In genomic region chr6:63640062-63640461, GRCh38 we compare ENCODE assay signal across 1 cellular context.
TF ChIP-seq lines count a peak whose summit lies in the region.

No MANE protein-coding gene starts in this region.

TF ChIP-seq in HCT116, 20 proteins besides CTCF, POLR2A, EP300 and RAD21:
- no peak for TF ChIP-seq EGR1 (IDR thresholded peaks at IDR 0.05; ENCODE audit: low read depth)
- no peak for TF ChIP-seq CEBPB (IDR thresholded peaks at IDR 0.05; ENCODE audit: low read depth)
- TF ChIP-seq SP1 (IDR thresholded peaks at IDR 0.05; ENCODE audit: low read depth) = no peak
- TF ChIP-seq JUND (IDR thresholded peaks at IDR 0.05) = no peak
- TF ChIP-seq TCF7L2 (IDR thresholded peaks at IDR 0.05; ENCODE audit: borderline replicate concordance, extremely low read depth, insufficient read depth, insufficient read length) = no peak
TF ChIP-seq in HCT116: peak in this region for 0.
